1 cellular context compared by ENCODE assay signal in genomic region chr21:43365611-43366426, GRCh38.
TF ChIP-seq lines count a peak whose summit lies in the region.

No MANE protein-coding gene starts in this region.

TF ChIP-seq in HEK293, 187 proteins besides CTCF, POLR2A, EP300 and RAD21:
- TF ChIP-seq SCRT2 (tag by site-specific recombination; IDR thresholded peaks at IDR 0.05) (no peak), ZNF704 (tag by site-specific recombination; IDR thresholded peaks at IDR 0.05) (no peak), ZNF623 (tag by site-specific recombination; IDR thresholded peaks at IDR 0.05) (no peak), ZBTB11 (tag by site-specific recombination; conservative IDR thresholded peaks at IDR 0.05; ENCODE audit: low read depth) (no peak), EGR2 (tag by site-specific recombination; IDR thresholded peaks at IDR 0.05; ENCODE audit: low read depth) (peak; percentile 86), ZNF239 (tag by site-specific recombination; IDR thresholded peaks at IDR 0.05) (no peak), ZNF645 (tag by site-specific recombination; IDR thresholded peaks at IDR 0.05) (no peak), KLF9 (tag by site-specific recombination; IDR thresholded peaks at IDR 0.05; ENCODE audit: low read depth) (no peak), RBAK (tag by site-specific recombination; IDR thresholded peaks at IDR 0.05) (no peak), ZNF214 (tag by site-specific recombination; IDR thresholded peaks at IDR 0.05; ENCODE audit: borderline replicate concordance) (no peak), ZBTB26 (tag by site-specific recombination; optimal IDR thresholded peaks at IDR 0.05) (no peak), GLI2 (tag by site-specific recombination; IDR thresholded peaks at IDR 0.05; ENCODE audit: borderline replicate concordance, low read depth) (no peak), ZFHX2 (tag by site-specific recombination; conservative IDR thresholded peaks at IDR 0.05) (peak; percentile 69), ZNF654 (tag by site-specific recombination; IDR thresholded peaks at IDR 0.05; ENCODE audit: low read depth) (no peak), ZSCAN23 (tag by site-specific recombination; IDR thresholded peaks at IDR 0.05) (no peak), ZNF292 (tag by site-specific recombination; IDR thresholded peaks at IDR 0.05; ENCODE audit: borderline replicate concordance, low read depth) (no peak), ZNF138 (tag by site-specific recombination; IDR thresholded peaks at IDR 0.05; ENCODE audit: borderline replicate concordance) (no peak), PRDM1 (tag by site-specific recombination; IDR thresholded peaks at IDR 0.05) (no peak), YY1 (tag by site-specific recombination; IDR thresholded peaks at IDR 0.05) (no peak), ZNF530 (tag by site-specific recombination; IDR thresholded peaks at IDR 0.05; ENCODE audit: low read depth) (no peak), ZNF423 (tag by site-specific recombination; IDR thresholded peaks at IDR 0.05) (peak; percentile 70; the same call in 1 of the 2 replicates), FEZF1 (tag by site-specific recombination; IDR thresholded peaks at IDR 0.05) (no peak), ZNF521 (tag by site-specific recombination; IDR thresholded peaks at IDR 0.05) (no peak), ZFP41 (tag by site-specific recombination; IDR thresholded peaks at IDR 0.05; ENCODE audit: borderline replicate concordance) (no peak)
TF ChIP-seq in HEK293: peak in this region for 3.
